In the genomic region with DNA sequence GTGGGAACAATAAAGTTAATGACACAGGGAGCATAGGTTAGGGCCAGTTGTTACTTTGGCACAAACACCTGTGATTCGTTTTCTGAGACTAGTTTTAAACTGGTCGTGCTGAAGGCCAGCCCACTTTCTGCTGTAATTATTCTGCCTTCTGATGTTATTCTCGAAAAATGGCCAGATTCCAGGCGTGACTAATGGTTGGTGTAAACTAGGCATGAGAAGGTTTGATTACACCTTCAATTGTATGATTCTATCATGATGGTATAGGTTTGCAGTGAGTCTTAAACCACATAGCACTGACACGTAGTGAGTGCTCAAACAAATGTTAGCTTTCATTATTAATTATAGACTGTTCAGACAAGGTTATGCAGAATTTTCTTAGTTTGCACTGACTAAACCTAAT, we compare ENCODE assay signal across 12 cellular contexts. TPM values are rescaled to one million over a fixed set of nuclear protein-coding genes. Genes with fewer than 3 reads are reported as not detected.
A peak's percentile ranks its signal among the peaks of the same experiment; 100 is the strongest.
DNase-seq lines count a peak whose midpoint lies in the region; ATAC-seq, FAIRE-seq and TF ChIP-seq lines count a peak whose summit lies in the region.
"Had no signal": no experiment of that assay in that cellular context is flagged by ENCODE, and none has a peak within 500 bp of the region (broad histone marks: within the 10 kb centered on the region; RNA-seq: fewer than 3 reads in every experiment).

No MANE protein-coding gene starts in this region.

- BruUV-seq in GM12878 (replicated peaks; lab: Mats Ljungman, UMichigan) = TSS peak; percentile 22

- DNase-seq in Daoy (ENCODE audit: low read depth) (peak; percentile 88), NCI-H2081 (lab: John Stamatoyannopoulos, UW) (peak; percentile 9 to 52), GM12878 (ENCODE audit: low read depth, low spot score) (no peak), kidney tubule cell (ENCODE audit: low spot score) (peak; percentile 68), midbrain (lab: John Stamatoyannopoulos, UW) (no peak)
- DNase-seq in activated effector memory CD4-positive, alpha-beta T cell treated with anti-CD3 and anti-CD28 coated beads, Interleukin-2, amount 50 U/mL, for 16 hours = no peak
- no peak for DNase-seq in effector CD8-positive, alpha-beta T cell (lab: John Stamatoyannopoulos, UW)
- DNase-seq: activated CD4-positive, alpha-beta memory T cell treated with anti-CD3 and anti-CD28 coated beads for 36 hours; amygdala; NCI-H2029 had no signal

- H3K9me3 ChIP-seq in GM12878 (replicated peaks; ENCODE audit: control insufficient read depth, insufficient read depth, low read length) = no peaks in the 10 kb centered on the region

- no peaks in the 10 kb centered on the region for H4K20me1 ChIP-seq in GM12878 (ENCODE audit: control insufficient read depth, insufficient read depth)

- FAIRE-seq in GM12878 (lab: Jason Lieb, UNC) = no peak
- FAIRE-seq: D721Med had no signal

- 86% methylated on average over 5 of the region's 5 CpGs for WGBS in GM12878 (ENCODE audit: insufficient coverage, insufficient replicate concordance, low lambda C conversion rate, missing lambda C conversion rate)

- SMC1A ChIA-PET in GM12878 (lab: Charles Lee; ENCODE audit: uncharacterized antibody, unreplicated experiment) = interaction anchor here (1.4 kb wide), 1 partner anchor 16 kb away, joined by 3 read pairs; no protein-coding TSS in a partner anchor

- TF ChIP-seq CTCF in GM12878 (IDR thresholded peaks at IDR 0.05 in 2 of 3, conservative IDR thresholded peaks at IDR 0.05 in 1 of 3; ENCODE audit: control insufficient read depth in 2 of 3, extremely low read depth in 1 of 3, insufficient read depth in 1 of 3, low read depth in 3 of 3, low read length in 3 of 3) = no peak

- intact Hi-C loops in GM12878 (cut with micrococcal nuclease; ENCODE audit: unreplicated experiment) = no loop called here

- no peaks in the 10 kb centered on the region for H3K27me3 ChIP-seq in GM12878 (replicated peaks in 1 of 2; ENCODE audit: control insufficient read depth in 2 of 2, insufficient read depth in 2 of 2, low read length in 1 of 2)

- no peaks in the 10 kb centered on the region for H3K79me2 ChIP-seq in GM12878 (ENCODE audit: control insufficient read depth, insufficient read depth, low read length)

- no peak for TF ChIP-seq POLR2A in GM12878 (IDR thresholded peaks at IDR 0.05; ENCODE audit: low read depth, low read length)

- RAD21 ChIA-PET in GM12878 (lab: Charles Lee; ENCODE audit: unreplicated experiment) = no interaction called here

- H3K27ac ChIP-seq in GM12878 (ENCODE audit: control insufficient read depth, insufficient read depth) = no peak overlapping the region

- POLR2A ChIA-PET in GM12878 (lab: Charles Lee) = no interaction called here

- in situ Hi-C loops in GM12878 (cut with MboI) = no loop called here

- no peak for TF ChIP-seq RAD21 in GM12878 (IDR thresholded peaks at IDR 0.05; ENCODE audit: insufficient read depth, low read depth, low read length)

- CTCF ChIA-PET in GM12878 (lab: Yijun Ruan, JAX) = no interaction called here

- H3K36me3 ChIP-seq in GM12878 (ENCODE audit: control insufficient read depth in 2 of 2, insufficient read depth in 2 of 2, low read length in 1 of 2) = peaks cover 2 to 9% of the 10 kb centered on the region in 2 experiments

- no peak overlapping the region for H3K9ac ChIP-seq in GM12878 (ENCODE audit: control insufficient read depth, insufficient read depth, low read length)

- TF ChIP-seq EP300 in GM12878 (IDR thresholded peaks at IDR 0.05; ENCODE audit: borderline replicate concordance in 1 of 2, control insufficient read depth in 1 of 2, low read depth in 2 of 2, low read length in 2 of 2) = no peak

- H3K4me3 ChIP-seq in GM12878 = no peak overlapping the region

- H3K4me1 ChIP-seq in GM12878 (ENCODE audit: control insufficient read depth, insufficient read depth, low read length) = peaks cover 9% of the 10 kb centered on the region

- ATAC-seq in GM12878 (no peak), HG03196 (IDR thresholded peaks at IDR 0.05; ENCODE audit: unreplicated experiment) (no peak)

- H2AFZ ChIP-seq in GM12878 (ENCODE audit: control insufficient read depth, low read depth, low read length) = no peak overlapping the region

- H3K4me2 ChIP-seq in GM12878 (ENCODE audit: control insufficient read depth, insufficient read depth) = no peak overlapping the region

TF ChIP-seq in GM12878, 131 proteins besides CTCF, POLR2A, EP300 and RAD21 (continues in another document):
- TF ChIP-seq, protein P1, sequence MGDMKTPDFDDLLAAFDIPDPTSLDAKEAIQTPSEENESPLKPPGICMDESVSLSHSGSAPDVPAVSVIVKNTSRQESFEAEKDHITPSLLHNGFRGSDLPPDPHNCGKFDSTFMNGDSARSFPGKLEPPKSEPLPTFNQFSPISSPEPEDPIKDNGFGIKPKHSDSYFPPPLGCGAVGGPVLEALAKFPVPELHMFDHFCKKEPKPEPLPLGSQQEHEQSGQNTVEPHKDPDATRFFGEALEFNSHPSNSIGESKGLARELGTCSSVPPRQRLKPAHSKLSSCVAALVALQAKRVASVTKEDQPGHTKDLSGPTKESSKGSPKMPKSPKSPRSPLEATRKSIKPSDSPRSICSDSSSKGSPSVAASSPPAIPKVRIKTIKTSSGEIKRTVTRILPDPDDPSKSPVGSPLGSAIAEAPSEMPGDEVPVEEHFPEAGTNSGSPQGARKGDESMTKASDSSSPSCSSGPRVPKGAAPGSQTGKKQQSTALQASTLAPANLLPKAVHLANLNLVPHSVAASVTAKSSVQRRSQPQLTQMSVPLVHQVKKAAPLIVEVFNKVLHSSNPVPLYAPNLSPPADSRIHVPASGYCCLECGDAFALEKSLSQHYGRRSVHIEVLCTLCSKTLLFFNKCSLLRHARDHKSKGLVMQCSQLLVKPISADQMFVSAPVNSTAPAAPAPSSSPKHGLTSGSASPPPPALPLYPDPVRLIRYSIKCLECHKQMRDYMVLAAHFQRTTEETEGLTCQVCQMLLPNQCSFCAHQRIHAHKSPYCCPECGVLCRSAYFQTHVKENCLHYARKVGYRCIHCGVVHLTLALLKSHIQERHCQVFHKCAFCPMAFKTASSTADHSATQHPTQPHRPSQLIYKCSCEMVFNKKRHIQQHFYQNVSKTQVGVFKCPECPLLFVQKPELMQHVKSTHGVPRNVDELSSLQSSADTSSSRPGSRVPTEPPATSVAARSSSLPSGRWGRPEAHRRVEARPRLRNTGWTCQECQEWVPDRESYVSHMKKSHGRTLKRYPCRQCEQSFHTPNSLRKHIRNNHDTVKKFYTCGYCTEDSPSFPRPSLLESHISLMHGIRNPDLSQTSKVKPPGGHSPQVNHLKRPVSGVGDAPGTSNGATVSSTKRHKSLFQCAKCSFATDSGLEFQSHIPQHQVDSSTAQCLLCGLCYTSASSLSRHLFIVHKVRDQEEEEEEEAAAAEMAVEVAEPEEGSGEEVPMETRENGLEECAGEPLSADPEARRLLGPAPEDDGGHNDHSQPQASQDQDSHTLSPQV (IDR thresholded peaks at IDR 0.05) = no peak
- TF ChIP-seq POU2F2 (IDR thresholded peaks at IDR 0.05; ENCODE audit: borderline replicate concordance, low read depth, low read length) = no peak
- TF ChIP-seq ESRRA (IDR thresholded peaks at IDR 0.05; ENCODE audit: low read length) = no peak
- TF ChIP-seq SREBF2 (IDR thresholded peaks at IDR 0.05; ENCODE audit: low read length) = no peak
- TF ChIP-seq FOXK2 (IDR thresholded peaks at IDR 0.05) = no peak

RNA-seq across cellular contexts. Expression of gene CKB, which starts 39.0 kb away (rescaled TPM):
- 24.7 and 28.1 TPM in 2 replicates for total RNA-seq in Daoy (2014; rRNA removed; shearing (Covaris generic))
- total RNA-seq in GM12878 (2013; cell fraction: nucleolus; rRNA removed) = 5.2 and 8.1 TPM in 2 replicates
- total RNA-seq in GM12878 (2014; rRNA removed) = 2.0 and 5.2 TPM in 2 replicates
- total RNA-seq in GM12878 (2014; rRNA removed; fragmentation: Illumina TruSeq; extraction: Trizol) = 0.37 and 0.40 TPM in 2 replicates
- total RNA-seq in GM12878 (2021) = 3.6 and 5.5 TPM in 2 replicates
- 4.6 TPM for polyA plus RNA-seq in GM12878 (2011; ENCODE audit: low read depth)
- polyA plus RNA-seq in GM12878 (2011; rRNA removed) = 4.9 and 6.1 TPM in 2 replicates
- polyA plus RNA-seq in GM12878 (2011; cell fraction: cytosol; rRNA removed) = 8.2 and 14.3 TPM in 2 replicates
- 21.1 and 21.6 TPM in 2 replicates for polyA plus RNA-seq in GM12878 (2011; cell fraction: nucleus; rRNA removed)
- 8.6 and 8.9 TPM in 2 replicates for polyA plus RNA-seq in GM12878 (2012)
- 0.46 TPM in 1 of 2 replicates, not detected in the other for polyA plus RNA-seq in GM12878 (2014; fragmentation: Illumina TruSeq; extraction: Trizol)
- under 1 TPM; 0.48 to 0.90 TPM for polyA plus RNA-seq in GM12878 (2014; fragmentation: Nextera tagmentation; extraction: Ambion mirVana)
- 2.8 and 9.0 TPM in 2 replicates for polyA plus RNA-seq in GM12878 (2014; rRNA removed)
- 1 to 10 TPM; 2.6 to 3.3 TPM for polyA plus RNA-seq in GM12878 (2016; fragmentation: Nextera tagmentation; extraction: Ambion mirVana)
- polyA minus RNA-seq in GM12878 (2011; rRNA and poly(A)+ RNA removed) = 2.3 and 12.2 TPM in 2 replicates
- polyA minus RNA-seq in GM12878 (2011; cell fraction: cytosol; rRNA and poly(A)+ RNA removed) = 5.2 and 7.7 TPM in 2 replicates
- 1.7 and 4.3 TPM in 2 replicates for polyA minus RNA-seq in GM12878 (2011; cell fraction: nucleus; rRNA and poly(A)+ RNA removed)

RNA-seq across cellular contexts. Expression of gene TRMT61A, which starts 45.4 kb away (rescaled TPM):
- total RNA-seq in Daoy (2014; rRNA removed; shearing (Covaris generic)) = 29.5 and 36.8 TPM in 2 replicates
- total RNA-seq in GM12878 (2013; cell fraction: nucleolus; rRNA removed) = 23.5 and 27.2 TPM in 2 replicates
- total RNA-seq in GM12878 (2014; rRNA removed) = 13.5 and 18.2 TPM in 2 replicates
- total RNA-seq in GM12878 (2014; rRNA removed; fragmentation: Illumina TruSeq; extraction: Trizol) = 3.7 and 4.7 TPM in 2 replicates
- 15.6 and 17.9 TPM in 2 replicates for total RNA-seq in GM12878 (2021)
- polyA plus RNA-seq in GM12878 (2011; ENCODE audit: low read depth) = 2.0 TPM
- polyA plus RNA-seq in GM12878 (2011; rRNA removed) = 2.4 and 5.1 TPM in 2 replicates
- 9.0 and 16.6 TPM in 2 replicates for polyA plus RNA-seq in GM12878 (2011; cell fraction: cytosol; rRNA removed)
- 49.7 and 52.9 TPM in 2 replicates for polyA plus RNA-seq in GM12878 (2011; cell fraction: nucleus; rRNA removed)
- polyA plus RNA-seq in GM12878 (2012) = 5.6 and 7.1 TPM in 2 replicates
- 0.46 and 1.4 TPM in 2 replicates for polyA plus RNA-seq in GM12878 (2014; fragmentation: Illumina TruSeq; extraction: Trizol)
- polyA plus RNA-seq in GM12878 (2014; fragmentation: Nextera tagmentation; extraction: Ambion mirVana) = under 1 TPM; 0.11 to 0.38 TPM
- polyA plus RNA-seq in GM12878 (2014; rRNA removed) = 17.6 and 20.4 TPM in 2 replicates
- 10 to 100 TPM; 19.8 to 21.9 TPM for polyA plus RNA-seq in GM12878 (2016; fragmentation: Nextera tagmentation; extraction: Ambion mirVana)
- polyA minus RNA-seq in GM12878 (2011; rRNA and poly(A)+ RNA removed) = 3.9 and 9.5 TPM in 2 replicates
- polyA minus RNA-seq in GM12878 (2011; cell fraction: cytosol; rRNA and poly(A)+ RNA removed) = 4.0 and 4.1 TPM in 2 replicates
- polyA minus RNA-seq in GM12878 (2011; cell fraction: nucleus; rRNA and poly(A)+ RNA removed) = 15.0 and 25.7 TPM in 2 replicates

Comparison
In these comparisons a context has a peak if more than half of its experiments do, and no peak if none do; other contexts are left out.
1. DNase-seq: peak in Daoy (single experiment), NCI-H2081 (2 of 2) and kidney tubule cell (single experiment); none in GM12878 (single experiment), midbrain (single experiment), activated effector memory CD4-positive, alpha-beta T cell treated with anti-CD3 and anti-CD28 coated beads, Interleukin-2, amount 50 U/mL, for 16 hours (single experiment) and effector CD8-positive, alpha-beta T cell (single experiment).